In genomic region chr16:11297492-11298142, GRCh38 we compare ENCODE assay signal across 8 cellular contexts. TPM values are rescaled to one million over a fixed set of nuclear protein-coding genes. Genes with fewer than 3 reads are reported as not detected.
A peak's percentile ranks its signal among the peaks of the same experiment; 100 is the strongest.
DNase-seq lines count a peak whose midpoint lies in the region; ATAC-seq, FAIRE-seq and TF ChIP-seq lines count a peak whose summit lies in the region.

No MANE protein-coding gene starts in this region.

- TF ChIP-seq POLR2A in H1 (IDR thresholded peaks at IDR 0.05; ENCODE audit: control extremely low read depth in 1 of 2, low read depth in 2 of 2, low read length in 2 of 2) = no peak

- peak overlapping the region; percentile 4 for H3K4me3 Mint-ChIP-seq in activated CD4-positive, alpha-beta memory T cell treated with anti-CD3 and anti-CD28 coated beads, Interleukin-2, amount 10 ng/mL, durations not matched to agents 7 days and 5 days

- H4K91ac ChIP-seq in H1 (replicated peaks; ENCODE audit: insufficient read length, low read length) = peak overlapping the region; percentile 68

- H2BK20ac ChIP-seq in H1 (ENCODE audit: low read length) = peak overlapping the region; percentile 6; the same call in 1 of the 2 replicates

- no peak overlapping the region for H3K56ac ChIP-seq in H1 (replicated peaks; ENCODE audit: insufficient read length, low read depth, low read length)

- TF ChIP-seq RAD21 in H1 (IDR thresholded peaks at IDR 0.05 in 1 of 2, conservative IDR thresholded peaks at IDR 0.05 in 1 of 2; ENCODE audit: low read depth in 2 of 2, low read length in 2 of 2) = no peak

- no peak overlapping the region for H3K23ac ChIP-seq in H1 (ENCODE audit: insufficient read length)

- H3K18ac ChIP-seq in H1 (ENCODE audit: extremely low read depth, low read length) = peak overlapping the region; percentile 83

- 37% methylated on average over 18 of the region's 19 CpGs; no CpG with 5 or more reads in 1 of the 2 experiments for WGBS in H1 (ENCODE audit: extremely low coverage in 1 of 2, insufficient coverage in 1 of 2, insufficient read length in 1 of 2, insufficient replicate concordance in 2 of 2, low coverage in 1 of 2, low lambda C conversion rate in 2 of 2, missing lambda C conversion rate in 1 of 2), 2 experiments

- H3K4me3 ChIP-seq in H1 (ENCODE audit: extremely low read depth in 1 of 4, insufficient read depth in 2 of 4, low read depth in 3 of 4, low read length in 4 of 4) (no peak overlapping the region), mucosa of rectum (ENCODE audit: low read length in 2 of 2) (peak overlapping the region; percentile 33 to 60)

- no peaks in the 10 kb centered on the region for H3K36me3 ChIP-seq in H1 (ENCODE audit: control insufficient read depth in 2 of 4, insufficient read depth in 4 of 4, low read length in 3 of 4)
- H3K36me3 ChIP-seq in mucosa of rectum (ENCODE audit: control insufficient read depth in 2 of 2, insufficient read depth in 2 of 2, low read length in 2 of 2) = no peaks in the 10 kb centered on the region

- peaks cover 18% of the 10 kb centered on the region for H3K4me1 Mint-ChIP-seq in activated CD4-positive, alpha-beta memory T cell treated with anti-CD3 and anti-CD28 coated beads, Interleukin-2, amount 10 ng/mL, durations not matched to agents 7 days and 5 days

- no peak overlapping the region for H3K27ac Mint-ChIP-seq in activated CD4-positive, alpha-beta memory T cell treated with anti-CD3 and anti-CD28 coated beads, Interleukin-2, amount 10 ng/mL, durations not matched to agents 7 days and 5 days

- no peaks in the 10 kb centered on the region for H3K79me1 ChIP-seq in H1 (ENCODE audit: low read depth, low read length)

- no peak for TF ChIP-seq CTCF in H1 (IDR thresholded peaks at IDR 0.05; ENCODE audit: control extremely low read depth in 1 of 3, insufficient read depth in 1 of 3, low read depth in 1 of 3, low read length in 3 of 3)

- H2BK15ac ChIP-seq in H1 (ENCODE audit: low read length) = peak overlapping the region; percentile 72; the same call in 1 of the 2 replicates

- no peaks in the 10 kb centered on the region for H3K79me2 ChIP-seq in H1 (ENCODE audit: control insufficient read depth in 1 of 2, insufficient read depth in 2 of 2, low read length in 2 of 2)

- H3K9me3 ChIP-seq in H1 (ENCODE audit: insufficient read depth in 2 of 2, low read depth in 1 of 2, low read length in 1 of 2) (no peaks in the 10 kb centered on the region), mucosa of rectum (ENCODE audit: control insufficient read depth in 2 of 2, low read length in 2 of 2) (no peaks in the 10 kb centered on the region)

- H3K4ac ChIP-seq in H1 (replicated peaks; ENCODE audit: insufficient read length, low read depth, low read length) = no peak overlapping the region

- peak overlapping the region; percentile 36 for H2BK120ac ChIP-seq in H1 (replicated peaks; ENCODE audit: low read depth, low read length)

- 0 out of 2 replicates have a peak overlapping the region, but pooled peaks have one; percentile 26 for H2BK5ac ChIP-seq in H1 (ENCODE audit: low read depth, low read length)

- no peaks in the 10 kb centered on the region for H4K20me1 ChIP-seq in H1 (replicated peaks in 1 of 2; ENCODE audit: control insufficient read depth in 1 of 2, insufficient read depth in 2 of 2, low read length in 2 of 2)

- H3K4me1 ChIP-seq in H1 (replicated peaks in 1 of 4; ENCODE audit: control insufficient read depth in 3 of 4, insufficient read depth in 4 of 4, low read length in 3 of 4) (peaks cover 5 to 9% (median 9%) of the 10 kb centered on the region in 4 experiments), mucosa of rectum (ENCODE audit: control insufficient read depth in 2 of 2, insufficient read depth in 2 of 2, low read length in 2 of 2) (peaks cover 12 to 14% of the 10 kb centered on the region in 2 donors)

- POLR2A ChIA-PET in activated CD4-positive, alpha-beta memory T cell treated with anti-CD3 and anti-CD28 coated beads, Interleukin-2, amount 10 ng/mL, durations not matched to agents 7 days and 5 days (lab: Charles Lee) = interaction anchor here (0.8 to 2.9 kb wide), 13 partner anchors 10 to 333 kb away, joined by 3 to 18 read pairs (median 4); partner anchors contain the start of gene SOCS1
- POLR2A ChIA-PET in H1 (lab: Charles Lee; ENCODE audit: partially characterized antibody) = interaction anchor here (0.8 to 2.7 kb wide), 9 partner anchors 9 to 42 kb away, joined by 3 to 11 read pairs (median 4); partner anchors contain the start of gene SOCS1

- ATAC-seq in GM18519 (IDR thresholded peaks at IDR 0.05; ENCODE audit: low FRiP score, unreplicated experiment) = peak; percentile 55
- peak; percentile 70 for ATAC-seq in HG02981 (IDR thresholded peaks at IDR 0.05; ENCODE audit: unreplicated experiment)

- H3K4me2 ChIP-seq in H1 (ENCODE audit: insufficient read depth in 1 of 2, low read depth in 2 of 2, low read length in 2 of 2) = peak overlapping the region; percentile 7 to 22; a peak in 2 of 4 replicates

- H3K27ac ChIP-seq in H1 (ENCODE audit: low read depth, low read length) (no peak overlapping the region), mucosa of rectum (ENCODE audit: low read depth in 2 of 2, low read length in 2 of 2) (peak overlapping the region in 1 of 2 donors; percentile 43)

- DNase-seq in A172 (ENCODE audit: low spot score) (peak; percentile 61), NCI-H446 treated with DMSO at 0.1 percent for 48 hours (lab: John Stamatoyannopoulos, UW) (peak; percentile 2), H1 (ENCODE audit: low read depth in 1 of 2, low spot score in 2 of 2) (peak in 1 of 2 experiments; percentile 66)
- peak; percentile 79 for DNase-seq in activated CD4-positive, alpha-beta memory T cell treated with anti-CD3 and anti-CD28 coated beads, Interleukin-2, amount 10 ng/mL, durations not matched to agents 7 days and 5 days
- peak; percentile 26 for DNase-seq in stimulated activated CD8-positive, alpha-beta memory T cell treated with anti-CD3 and anti-CD28 coated beads, Interleukin-7, amount 100 ng/mL, for 24 hours (ENCODE audit: low read depth)

- 0 out of 2 replicates have a peak overlapping the region, but pooled peaks have one; percentile 9 for H2AFZ ChIP-seq in H1 (ENCODE audit: low read length)

- no peak overlapping the region for H3K9ac ChIP-seq in H1 (replicated peaks in 1 of 4; ENCODE audit: extremely low read depth in 1 of 4, low read depth in 3 of 4, low read length in 3 of 4)
- peak overlapping the region in 1 of 2 donors; percentile 34 for H3K9ac ChIP-seq in mucosa of rectum (ENCODE audit: low read depth in 1 of 2, low read length in 2 of 2)

- no peak overlapping the region for H2AK5ac ChIP-seq in H1 (ENCODE audit: low read depth, low read length)

- H3K27me3 ChIP-seq in H1 (replicated peaks in 1 of 4; ENCODE audit: control insufficient read depth in 3 of 4, extremely low read depth in 1 of 4, insufficient read depth in 3 of 4, low read length in 3 of 4) (no peaks in the 10 kb centered on the region), mucosa of rectum (ENCODE audit: control insufficient read depth in 2 of 2, insufficient read depth in 2 of 2, low read length in 2 of 2) (no peaks in the 10 kb centered on the region)

- H2BK12ac ChIP-seq in H1 (ENCODE audit: low read depth, low read length) = peak overlapping the region; percentile 90; the same call in 1 of the 2 replicates

- H3K23me2 ChIP-seq in H1 (ENCODE audit: low read depth, low read length) = no peaks in the 10 kb centered on the region

- CTCF ChIA-PET in activated CD4-positive, alpha-beta memory T cell treated with anti-CD3 and anti-CD28 coated beads, Interleukin-2, amount 10 ng/mL, durations not matched to agents 7 days and 5 days (lab: Charles Lee) = interaction anchor here (0.7 to 2.6 kb wide), 16 partner anchors 11 to 788 kb away, joined by 3 to 13 read pairs (median 4); partner anchors contain the start of gene SOCS1
- CTCF ChIA-PET in H1 (lab: Charles Lee; ENCODE audit: partially characterized antibody) = interaction anchor here (0.8 to 3.8 kb wide), 7 partner anchors 13 to 80 kb away, joined by 3 to 13 read pairs (median 4); partner anchors contain the start of genes SOCS1 and TNP2

- H4K5ac ChIP-seq in H1 (ENCODE audit: insufficient read length, low read depth, low read length) = peak overlapping the region; percentile 34

- no peak overlapping the region for H3K14ac ChIP-seq in H1 (ENCODE audit: insufficient read length)

- peak overlapping the region; percentile 53; the same call in 1 of the 2 replicates for H4K8ac ChIP-seq in H1 (ENCODE audit: extremely low read depth, insufficient read depth, low read length)

- no peaks in the 10 kb centered on the region for H3K36me3 Mint-ChIP-seq in activated CD4-positive, alpha-beta memory T cell treated with anti-CD3 and anti-CD28 coated beads, Interleukin-2, amount 10 ng/mL, durations not matched to agents 7 days and 5 days (ENCODE audit: low read depth)

- TF ChIP-seq EP300 in H1 (IDR thresholded peaks at IDR 0.05; ENCODE audit: borderline replicate concordance in 1 of 2, low read depth in 2 of 2, low read length in 2 of 2) = no peak

- peaks cover 38% of the 10 kb centered on the region for H3K27me3 Mint-ChIP-seq in activated CD4-positive, alpha-beta memory T cell treated with anti-CD3 and anti-CD28 coated beads, Interleukin-2, amount 10 ng/mL, durations not matched to agents 7 days and 5 days

- H3K9me3 Mint-ChIP-seq in activated CD4-positive, alpha-beta memory T cell treated with anti-CD3 and anti-CD28 coated beads, Interleukin-2, amount 10 ng/mL, durations not matched to agents 7 days and 5 days = no peaks in the 10 kb centered on the region

- FAIRE-seq in H1 (lab: Jason Lieb, UNC) = no peak

RNA-seq across cellular contexts. Expression of gene PRM1, which starts 16.5 kb away (rescaled TPM):
- total RNA-seq in A172 (2014; rRNA removed; shearing (Covaris generic)) = not detected in 2 replicates
- total RNA-seq in activated CD4-positive, alpha-beta memory T cell treated with anti-CD3 and anti-CD28 coated beads, Interleukin-2, amount 10 ng/mL, durations not matched to agents 7 days and 5 days = not detected
- total RNA-seq in H1 (2021; fragmentation: NEBNext Ultra II Directional; extraction: Animal tissue kit (Norgen Biotek cat#: 25700)) = 0.82 and 0.92 TPM in 2 replicates
- polyA plus RNA-seq in H1 (2011; rRNA removed) = 0.54 TPM in 1 of 2 replicates, not detected in the other
- polyA plus RNA-seq in H1 (2011; cell fraction: cytosol; rRNA removed) = 0.65 TPM
- polyA plus RNA-seq in H1 (2011; cell fraction: nucleus; rRNA removed) = 0.47 TPM
- 0.60 to 1.1 TPM in 2 of 4 replicates, not detected in the others for polyA plus RNA-seq in H1 (2012, experiment 1 of 2)
- not detected for polyA plus RNA-seq in H1 (2012, experiment 2 of 2)
- 1.3 TPM for polyA plus RNA-seq in H1 (2013, experiment 1 of 2)
- 0.68 TPM for polyA plus RNA-seq in H1 (2013, experiment 2 of 2)
- not detected in 2 replicates for polyA minus RNA-seq in H1 (2011; rRNA and poly(A)+ RNA removed)
- not detected for polyA minus RNA-seq in H1 (2011; cell fraction: cytosol; rRNA and poly(A)+ RNA removed)
- not detected for polyA minus RNA-seq in H1 (2011; cell fraction: nucleus; rRNA and poly(A)+ RNA removed)

RNA-seq across cellular contexts. Expression of gene PRM2, which starts 21.3 kb away (rescaled TPM):
- not detected in 2 replicates for total RNA-seq in A172 (2014; rRNA removed; shearing (Covaris generic))
- total RNA-seq in activated CD4-positive, alpha-beta memory T cell treated with anti-CD3 and anti-CD28 coated beads, Interleukin-2, amount 10 ng/mL, durations not matched to agents 7 days and 5 days = not detected
- not detected in 2 replicates for total RNA-seq in H1 (2021; fragmentation: NEBNext Ultra II Directional; extraction: Animal tissue kit (Norgen Biotek cat#: 25700))
- polyA plus RNA-seq in H1 (2011; rRNA removed) = not detected in 2 replicates
- not detected for polyA plus RNA-seq in H1 (2011; cell fraction: cytosol; rRNA removed)
- polyA plus RNA-seq in H1 (2011; cell fraction: nucleus; rRNA removed) = not detected
- not detected in 4 replicates for polyA plus RNA-seq in H1 (2012, experiment 1 of 2)
- not detected for polyA plus RNA-seq in H1 (2012, experiment 2 of 2)
- polyA plus RNA-seq in H1 (2013, experiment 1 of 2) = not detected
- not detected for polyA plus RNA-seq in H1 (2013, experiment 2 of 2)
- not detected in 2 replicates for polyA minus RNA-seq in H1 (2011; rRNA and poly(A)+ RNA removed)
- not detected for polyA minus RNA-seq in H1 (2011; cell fraction: cytosol; rRNA and poly(A)+ RNA removed)
- polyA minus RNA-seq in H1 (2011; cell fraction: nucleus; rRNA and poly(A)+ RNA removed) = not detected

RNA-seq across cellular contexts. Expression of gene PRM3, which starts 24.2 kb away (rescaled TPM):
- not detected in 2 replicates for total RNA-seq in A172 (2014; rRNA removed; shearing (Covaris generic))
- total RNA-seq in activated CD4-positive, alpha-beta memory T cell treated with anti-CD3 and anti-CD28 coated beads, Interleukin-2, amount 10 ng/mL, durations not matched to agents 7 days and 5 days = not detected
- not detected in 2 replicates for total RNA-seq in H1 (2021; fragmentation: NEBNext Ultra II Directional; extraction: Animal tissue kit (Norgen Biotek cat#: 25700))
- not detected in 2 replicates for polyA plus RNA-seq in H1 (2011; rRNA removed)
- polyA plus RNA-seq in H1 (2011; cell fraction: cytosol; rRNA removed) = not detected
- polyA plus RNA-seq in H1 (2011; cell fraction: nucleus; rRNA removed) = not detected
- not detected in 4 replicates for polyA plus RNA-seq in H1 (2012, experiment 1 of 2)
- not detected for polyA plus RNA-seq in H1 (2012, experiment 2 of 2)
- polyA plus RNA-seq in H1 (2013, experiment 1 of 2) = not detected
- not detected for polyA plus RNA-seq in H1 (2013, experiment 2 of 2)
- polyA minus RNA-seq in H1 (2011; rRNA and poly(A)+ RNA removed) = not detected in 2 replicates
- polyA minus RNA-seq in H1 (2011; cell fraction: cytosol; rRNA and poly(A)+ RNA removed) = not detected
- polyA minus RNA-seq in H1 (2011; cell fraction: nucleus; rRNA and poly(A)+ RNA removed) = not detected

RNA-seq across cellular contexts. Expression of gene TNP2, which starts 28.5 kb away (rescaled TPM):
- total RNA-seq in A172 (2014; rRNA removed; shearing (Covaris generic)) = not detected in 2 replicates
- not detected for total RNA-seq in activated CD4-positive, alpha-beta memory T cell treated with anti-CD3 and anti-CD28 coated beads, Interleukin-2, amount 10 ng/mL, durations not matched to agents 7 days and 5 days
- total RNA-seq in H1 (2021; fragmentation: NEBNext Ultra II Directional; extraction: Animal tissue kit (Norgen Biotek cat#: 25700)) = not detected in 2 replicates
- not detected in 2 replicates for polyA plus RNA-seq in H1 (2011; rRNA removed)
- not detected for polyA plus RNA-seq in H1 (2011; cell fraction: cytosol; rRNA removed)
- not detected for polyA plus RNA-seq in H1 (2011; cell fraction: nucleus; rRNA removed)
- polyA plus RNA-seq in H1 (2012, experiment 1 of 2) = not detected in 4 replicates
- polyA plus RNA-seq in H1 (2012, experiment 2 of 2) = not detected
- polyA plus RNA-seq in H1 (2013, experiment 1 of 2) = not detected
- polyA plus RNA-seq in H1 (2013, experiment 2 of 2) = not detected
- not detected in 2 replicates for polyA minus RNA-seq in H1 (2011; rRNA and poly(A)+ RNA removed)
- not detected for polyA minus RNA-seq in H1 (2011; cell fraction: cytosol; rRNA and poly(A)+ RNA removed)
- not detected for polyA minus RNA-seq in H1 (2011; cell fraction: nucleus; rRNA and poly(A)+ RNA removed)

RNA-seq across cellular contexts. Expression of gene SOCS1, which starts 41.6 kb away (rescaled TPM):
- total RNA-seq in A172 (2014; rRNA removed; shearing (Covaris generic)) = 0.17 TPM in 1 of 2 replicates, not detected in the other
- 100 to 1,000 TPM; 136 to 142 TPM for total RNA-seq in activated CD4-positive, alpha-beta memory T cell treated with anti-CD3 and anti-CD28 coated beads, Interleukin-2, amount 10 ng/mL, durations not matched to agents 7 days and 5 days
- 48.9 and 49.8 TPM in 2 replicates for total RNA-seq in H1 (2021; fragmentation: NEBNext Ultra II Directional; extraction: Animal tissue kit (Norgen Biotek cat#: 25700))
- polyA plus RNA-seq in H1 (2011; rRNA removed) = 21.0 and 46.5 TPM in 2 replicates
- polyA plus RNA-seq in H1 (2011; cell fraction: cytosol; rRNA removed) = 17.0 TPM
- polyA plus RNA-seq in H1 (2011; cell fraction: nucleus; rRNA removed) = 36.0 TPM
- polyA plus RNA-seq in H1 (2012, experiment 1 of 2) = 9.9 to 28.9 TPM (median 25.5 TPM) in 4 replicates
- polyA plus RNA-seq in H1 (2012, experiment 2 of 2) = 20.5 TPM
- 83.3 TPM for polyA plus RNA-seq in H1 (2013, experiment 1 of 2)
- 90.5 TPM for polyA plus RNA-seq in H1 (2013, experiment 2 of 2)
- polyA minus RNA-seq in H1 (2011; rRNA and poly(A)+ RNA removed) = 1.7 and 4.1 TPM in 2 replicates
- 22.5 TPM for polyA minus RNA-seq in H1 (2011; cell fraction: cytosol; rRNA and poly(A)+ RNA removed)
- 60.0 TPM for polyA minus RNA-seq in H1 (2011; cell fraction: nucleus; rRNA and poly(A)+ RNA removed)

Comparison
In these comparisons a context has a peak if more than half of its experiments do, and no peak if none do; other contexts are left out.
1. H3K4me3 ChIP-seq: peak in mucosa of rectum (2 of 2); none in H1 (0 of 4).